30 cellular contexts compared by ENCODE assay signal in genomic region chr2:96841707-96842495, GRCh38. TPM values are rescaled to one million over a fixed set of nuclear protein-coding genes. Genes with fewer than 3 reads are reported as not detected.
DNase-seq lines count a peak whose midpoint lies in the region; ATAC-seq, FAIRE-seq and TF ChIP-seq lines count a peak whose summit lies in the region.
"Had no signal": no experiment of that assay in that cellular context is flagged by ENCODE, and none has a peak within 500 bp of the region (broad histone marks: within the 10 kb centered on the region; RNA-seq: fewer than 3 reads in every experiment).

No MANE protein-coding gene starts in this region.

- TF ChIP-seq EP300 in K562 (IDR thresholded peaks at IDR 0.05; ENCODE audit: low read length) = no peak

- H3K79me2 ChIP-seq in K562 (ENCODE audit: control insufficient read depth, insufficient read depth, low read length) = no peaks in the 10 kb centered on the region

- CTCF ChIA-PET in K562 (lab: Yijun Ruan, JAX; ENCODE audit: low intra/inter-chr PET ratio) = no interaction called here

- BruUV-seq in K562 (replicated peaks; lab: Mats Ljungman, UMichigan) = no TSS peak

- in situ Hi-C loops in K562 (cut with MboI) = no loop called here

- H3K4me3 ChIP-seq in K562 (no peak overlapping the region), right cardiac atrium (ENCODE audit: low read length) (peak overlapping the region; percentile 19), skeletal muscle tissue (ENCODE audit: low read length in 3 of 3) (peak overlapping the region; percentile 73 to 88 (median 87)), colonic mucosa (no peak overlapping the region)
- H3K4me3 ChIP-seq: ascending aorta, HAP-1, tibial nerve had no signal

- H3K9me3 ChIP-seq in K562 (replicated peaks; ENCODE audit: control insufficient read depth, insufficient read depth, low read depth, low read length) (no peaks in the 10 kb centered on the region), right cardiac atrium (ENCODE audit: control insufficient read depth, low read length) (no peaks in the 10 kb centered on the region), skeletal muscle tissue (ENCODE audit: control insufficient read depth in 3 of 3, low read length in 3 of 3) (no peaks in the 10 kb centered on the region), colonic mucosa (no peaks in the 10 kb centered on the region)
- H3K9me3 ChIP-seq: ascending aorta, HAP-1, SK-N-SH, tibial nerve had no signal

- ATAC-seq in Right ventricle myocardium inferior = peak; percentile 10
- ATAC-seq in K562 = no peak
- ATAC-seq in right cardiac atrium = peak; percentile 8 to 10
- ATAC-seq in GM19035 (IDR thresholded peaks at IDR 0.05; ENCODE audit: unreplicated experiment) = no peak
- ATAC-seq: activated CD8-positive, alpha-beta T cell treated with anti-CD3 and anti-CD28 coated beads, Interleukin-2, amount 10 ng/mL, durations not matched to agents 7 days and 5 days; sciatic nerve had no signal

- TF ChIP-seq CTCF in K562 (IDR thresholded peaks at IDR 0.05 in 2 of 3, conservative IDR thresholded peaks at IDR 0.05 in 1 of 3; ENCODE audit: insufficient read depth in 2 of 3, low read depth in 1 of 3, low read length in 3 of 3) (no peak), colonic mucosa (IDR thresholded peaks at IDR 0.05) (no peak)

- TF ChIP-seq POLR2A in K562 (conservative IDR thresholded peaks at IDR 0.05) = no peak

- H3K27ac ChIP-seq in K562 (ENCODE audit: extremely low read depth, low read depth, low read length) (no peak overlapping the region), right cardiac atrium (ENCODE audit: low read length) (peak overlapping the region; percentile 47), skeletal muscle tissue (ENCODE audit: low read depth, low read length) (peak overlapping the region; percentile 87), colonic mucosa (no peak overlapping the region)
- H3K27ac ChIP-seq: ascending aorta had no signal

- H3K4me1 ChIP-seq in K562 (replicated peaks in 1 of 2; ENCODE audit: control insufficient read depth in 2 of 2, insufficient read depth in 2 of 2, low read length in 2 of 2) = peaks cover 8 to 33% of the 10 kb centered on the region in 2 experiments; a peak in 4 of 5 replicates
- H3K4me1 ChIP-seq in right cardiac atrium (ENCODE audit: control insufficient read depth, insufficient read depth, low read length) = peaks cover 3% of the 10 kb centered on the region
- peaks cover 25 to 47% (median 38%) of the 10 kb centered on the region in 3 donors for H3K4me1 ChIP-seq in skeletal muscle tissue (ENCODE audit: control insufficient read depth in 3 of 3, insufficient read depth in 3 of 3, low read length in 3 of 3)
- peaks cover 7% of the 10 kb centered on the region for H3K4me1 ChIP-seq in colonic mucosa
- H3K4me1 ChIP-seq: ascending aorta, HAP-1 had no signal

- no peak for FAIRE-seq in K562 (lab: Jason Lieb, UNC)
- FAIRE-seq: TTC549 had no signal

- H3K36me3 ChIP-seq in K562 (ENCODE audit: control insufficient read depth, insufficient read depth, low read length) = peaks cover 45% of the 10 kb centered on the region; the same call in 2 of the 3 replicates
- H3K36me3 ChIP-seq in skeletal muscle tissue (ENCODE audit: control insufficient read depth in 3 of 3, insufficient read depth in 3 of 3, low read length in 3 of 3) = peaks cover 38 to 53% (median 46%) of the 10 kb centered on the region in 3 donors
- no peaks in the 10 kb centered on the region for H3K36me3 ChIP-seq in colonic mucosa

- no peak overlapping the region for H3K9ac ChIP-seq in K562 (ENCODE audit: insufficient read depth in 1 of 2, low read depth in 2 of 2, low read length in 2 of 2)
- peak overlapping the region; percentile 76 to 95 (median 93) for H3K9ac ChIP-seq in skeletal muscle tissue (ENCODE audit: low read depth in 1 of 3, low read length in 3 of 3)
- H3K9ac ChIP-seq in colonic mucosa (ENCODE audit: low read depth in 2 of 2, low read length in 2 of 2) = no peak overlapping the region
- H3K9ac ChIP-seq: SK-N-SH had no signal

- POLR2A ChIA-PET in K562 (lab: Yijun Ruan, JAX) = interaction anchor here (0.8 to 1.7 kb wide), 6 partner anchors 8 to 80 kb away, joined by 3 to 9 read pairs (median 6); partner anchors contain the start of gene ANKRD39

- 89% methylated on average over 13 of the region's 16 CpGs for WGBS in K562 (ENCODE audit: insufficient coverage, low coverage, missing lambda C conversion rate)
- 75% methylated on average over 16 of the region's 16 CpGs for WGBS in right cardiac atrium

- H4K20me1 ChIP-seq in K562 (replicated peaks; ENCODE audit: control insufficient read depth, insufficient read depth, low read length) = no peaks in the 10 kb centered on the region

- H3K27me3 ChIP-seq in K562 (ENCODE audit: control insufficient read depth in 2 of 2, insufficient read depth in 2 of 2, low read length in 2 of 2) (no peaks in the 10 kb centered on the region), right cardiac atrium (ENCODE audit: control insufficient read depth, insufficient read depth) (no peaks in the 10 kb centered on the region), skeletal muscle tissue (ENCODE audit: control insufficient read depth in 3 of 3, insufficient read depth in 3 of 3, low read length in 3 of 3) (no peaks in the 10 kb centered on the region), colonic mucosa (no peaks in the 10 kb centered on the region)
- H3K27me3 ChIP-seq: ascending aorta, tibial nerve had no signal

- H2AFZ ChIP-seq in K562 (ENCODE audit: low read depth, low read length) = no peak overlapping the region

- intact Hi-C loops in Right ventricle myocardium inferior (cut with DNase I) = no loop called here
- intact Hi-C loops in cardiac septum (cut with DNase I) = no loop called here
- intact Hi-C loops in K562 (cut with micrococcal nuclease) = no loop called here
- intact Hi-C loops in right cardiac atrium (cut with DNase I) = no loop called here
- intact Hi-C loops in colonic mucosa (cut with DNase I) = no loop called here

- peaks cover 3% of the 10 kb centered on the region for H3K9me1 ChIP-seq in K562 (ENCODE audit: control insufficient read depth, insufficient read depth, low read length)

- TF ChIP-seq RAD21 in K562 (CRISPR knock-in tag; conservative IDR thresholded peaks at IDR 0.05 in 1 of 2, IDR thresholded peaks at IDR 0.05 in 1 of 2) = no peak

- DNase-seq in Right ventricle myocardium inferior (ENCODE audit: missing footprints) = no peak
- DNase-seq in cardiac septum (ENCODE audit: low spot score) = no peak
- no peak for DNase-seq in K562 (ENCODE audit: extremely low read depth in 1 of 4, low spot score in 3 of 4)
- peak in 1 of 3 donors; percentile 50 for DNase-seq in right cardiac atrium
- DNase-seq in dedifferentiated amniotic fluid mesenchymal stem cell (ENCODE audit: extremely low spot score) = no peak
- DNase-seq in colonic mucosa = no peak
- DNase-seq: activated CD4-positive, alpha-beta T cell treated with anti-CD3 and anti-CD28 coated beads for 1 hour; activated CD8-positive, alpha-beta T cell treated with anti-CD3 and anti-CD28 coated beads, Interleukin-2, amount 10 ng/mL, durations not matched to agents 7 days and 5 days; AML-193; CD8-positive, alpha-beta memory T cell; cortex of kidney; DMS 273 treated with DMSO at 0.1 percent for 48 hours; EL; head of caudate nucleus; IMR-90; NCI-H1436 treated with DMSO at 0.1 percent for 48 hours; NCI-H2081 treated with DMSO at 0.1 percent for 48 hours; NCI-H2227 treated with DMSO at 0.1 percent for 48 hours; NCI-H526 treated with DMSO at 0.1 percent for 48 hours; NK-92 treated with Interleukin-12 subunit alpha and Interleukin-12 subunit beta, amount 100 ng/mL, for 24 hours; SK-N-SH; stimulated activated CD4-positive, alpha-beta T cell treated with anti-CD3 and anti-CD28 coated beads, Interleukin-12 subunit alpha, Interleukin-12 subunit beta, amount 100 ng/mL, for 4 hours; stimulated activated CD4-positive, alpha-beta T cell treated with anti-CD3 and anti-CD28 coated beads, Interleukin-4, amount 100 ng/mL, for 1 hour had no signal

- H3K4me2 ChIP-seq in K562 (ENCODE audit: insufficient read depth, low read length) = no peak overlapping the region
- H3K4me2 ChIP-seq: SK-N-SH had no signal

RNA-seq across cellular contexts. Expression of gene ANKRD23, which starts 1.9 kb away (rescaled TPM):
- total RNA-seq in Right ventricle myocardium inferior = 12.7 TPM
- 10.6 TPM for total RNA-seq in cardiac septum
- total RNA-seq in K562 (2011; cell fraction: chromatin; rRNA removed; ENCODE audit: low replicate concordance) = 20.7 and 42.5 TPM in 2 replicates
- total RNA-seq in K562 (2011; cell fraction: nucleolus; rRNA removed) = 27.0 and 27.3 TPM in 2 replicates
- total RNA-seq in K562 (2011; cell fraction: nucleoplasm; rRNA removed) = 19.0 and 21.1 TPM in 2 replicates
- total RNA-seq in K562 (2014; rRNA removed) = 2.7 and 3.1 TPM in 2 replicates
- total RNA-seq in K562 (2014; rRNA removed; fragmentation: Illumina TruSeq; extraction: Trizol) = 1.8 and 2.0 TPM in 2 replicates
- total RNA-seq in K562 (2015; rRNA removed; fragmentation: Illumina TruSeq; extraction: Trizol) = 2.9 and 4.5 TPM in 2 replicates
- total RNA-seq in K562 (2021) = 2.8 and 4.1 TPM in 2 replicates
- polyA plus RNA-seq in K562 (2011; rRNA removed) = 4.8 and 7.5 TPM in 2 replicates
- polyA plus RNA-seq in K562 (2011; cell fraction: cytosol; rRNA removed) = 2.9 and 5.5 TPM in 2 replicates
- 40.8 and 73.8 TPM in 2 replicates for polyA plus RNA-seq in K562 (2011; cell fraction: nucleus; rRNA removed)
- 3.4 and 10.6 TPM in 2 replicates for polyA plus RNA-seq in K562 (2012)
- 2.7 and 3.1 TPM in 2 replicates for polyA plus RNA-seq in K562 (2014; fragmentation: Illumina TruSeq; extraction: Trizol)
- under 1 TPM; 0.32 to 0.34 TPM for polyA plus RNA-seq in K562 (2014; fragmentation: Nextera tagmentation; extraction: Ambion mirVana)
- 4.5 and 5.8 TPM in 2 replicates for polyA plus RNA-seq in K562 (2014; rRNA removed)
- 1.2 and 2.2 TPM in 2 replicates for polyA minus RNA-seq in K562 (2011; rRNA and poly(A)+ RNA removed)
- polyA minus RNA-seq in K562 (2011; cell fraction: cytosol; rRNA and poly(A)+ RNA removed) = 0.95 and 2.6 TPM in 2 replicates
- polyA minus RNA-seq in K562 (2011; cell fraction: nucleus; rRNA and poly(A)+ RNA removed) = 6.3 and 6.9 TPM in 2 replicates
- total RNA-seq in right cardiac atrium = 10 to 100 TPM in 3 of 4 donors, 1 to 10 TPM in 1; 8.2 to 27.7 (median 17.3) TPM
- 27.0 TPM for polyA plus RNA-seq in right cardiac atrium
- 5.2 TPM for total RNA-seq in skeletal muscle tissue
- total RNA-seq in colonic mucosa = 1 to 10 TPM; 1.4 to 4.1 TPM

RNA-seq across cellular contexts. Expression of gene ANKRD39, which starts 15.9 kb away (rescaled TPM):
- 17.4 TPM for total RNA-seq in Right ventricle myocardium inferior
- 15.2 TPM for total RNA-seq in cardiac septum
- total RNA-seq in K562 (2011; cell fraction: chromatin; rRNA removed; ENCODE audit: low replicate concordance) = 39.7 and 71.7 TPM in 2 replicates
- 42.2 and 44.1 TPM in 2 replicates for total RNA-seq in K562 (2011; cell fraction: nucleolus; rRNA removed)
- total RNA-seq in K562 (2011; cell fraction: nucleoplasm; rRNA removed) = 34.4 and 37.9 TPM in 2 replicates
- total RNA-seq in K562 (2014; rRNA removed) = 33.1 and 50.4 TPM in 2 replicates
- total RNA-seq in K562 (2014; rRNA removed; fragmentation: Illumina TruSeq; extraction: Trizol) = 5.7 and 8.2 TPM in 2 replicates
- total RNA-seq in K562 (2015; rRNA removed; fragmentation: Illumina TruSeq; extraction: Trizol) = 21.2 and 21.9 TPM in 2 replicates
- 29.8 and 31.2 TPM in 2 replicates for total RNA-seq in K562 (2021)
- 23.8 and 33.3 TPM in 2 replicates for polyA plus RNA-seq in K562 (2011; rRNA removed)
- polyA plus RNA-seq in K562 (2011; cell fraction: cytosol; rRNA removed) = 27.1 and 60.5 TPM in 2 replicates
- polyA plus RNA-seq in K562 (2011; cell fraction: nucleus; rRNA removed) = 58.3 and 92.0 TPM in 2 replicates
- polyA plus RNA-seq in K562 (2012) = 28.4 and 31.7 TPM in 2 replicates
- polyA plus RNA-seq in K562 (2014; fragmentation: Illumina TruSeq; extraction: Trizol) = 15.0 and 22.7 TPM in 2 replicates
- 10 to 100 TPM; 16.7 to 26.0 TPM for polyA plus RNA-seq in K562 (2014; fragmentation: Nextera tagmentation; extraction: Ambion mirVana)
- polyA plus RNA-seq in K562 (2014; rRNA removed) = 28.1 and 48.3 TPM in 2 replicates
- 6.6 and 8.9 TPM in 2 replicates for polyA minus RNA-seq in K562 (2011; rRNA and poly(A)+ RNA removed)
- 7.1 and 9.9 TPM in 2 replicates for polyA minus RNA-seq in K562 (2011; cell fraction: cytosol; rRNA and poly(A)+ RNA removed)
- polyA minus RNA-seq in K562 (2011; cell fraction: nucleus; rRNA and poly(A)+ RNA removed) = 15.1 and 21.2 TPM in 2 replicates
- 10 to 100 TPM; 11.8 to 17.3 (median 14.1) TPM for total RNA-seq in right cardiac atrium
- 23.3 TPM for polyA plus RNA-seq in right cardiac atrium
- total RNA-seq in skeletal muscle tissue = 3.7 TPM
- 10 to 100 TPM; 12.4 to 18.7 TPM for total RNA-seq in colonic mucosa

RNA-seq across cellular contexts. Expression of gene CNNM3, which starts 25.8 kb away (rescaled TPM):
- total RNA-seq in Right ventricle myocardium inferior (13.3 TPM), cardiac septum (10.7 TPM), K562 (2014; rRNA removed) (6.0 and 7.7 TPM in 2 replicates), K562 (2014; rRNA removed; fragmentation: Illumina TruSeq; extraction: Trizol) (4.5 and 6.5 TPM in 2 replicates), K562 (2015; rRNA removed; fragmentation: Illumina TruSeq; extraction: Trizol) (5.6 and 7.6 TPM in 2 replicates), K562 (2021) (16.9 TPM in 2 replicates), right cardiac atrium (10 to 100 TPM in 3 of 4 donors, 1 to 10 TPM in 1; 8.6 to 14.5 (median 11.5) TPM), skeletal muscle tissue (4.2 TPM), colonic mucosa (10 to 100 TPM; 24.4 to 33.0 TPM)
- total RNA-seq in K562 (2011; cell fraction: chromatin; rRNA removed; ENCODE audit: low replicate concordance) = 36.0 and 91.8 TPM in 2 replicates
- 60.5 and 68.7 TPM in 2 replicates for total RNA-seq in K562 (2011; cell fraction: nucleolus; rRNA removed)
- 54.1 and 60.8 TPM in 2 replicates for total RNA-seq in K562 (2011; cell fraction: nucleoplasm; rRNA removed)
- polyA plus RNA-seq in K562 (2011; rRNA removed) (5.7 and 10.6 TPM in 2 replicates), K562 (2014; fragmentation: Illumina TruSeq; extraction: Trizol) (11.7 and 11.8 TPM in 2 replicates), K562 (2014; fragmentation: Nextera tagmentation; extraction: Ambion mirVana) (1 to 10 TPM; 1.4 to 1.6 TPM), K562 (2014; rRNA removed) (7.1 and 9.9 TPM in 2 replicates), right cardiac atrium (7.2 TPM)
- polyA plus RNA-seq in K562 (2011; cell fraction: cytosol; rRNA removed) = 10.7 and 16.0 TPM in 2 replicates
- 25.5 and 35.7 TPM in 2 replicates for polyA plus RNA-seq in K562 (2011; cell fraction: nucleus; rRNA removed)
- 11.7 and 15.0 TPM in 2 replicates for polyA plus RNA-seq in K562 (2012)
- polyA minus RNA-seq in K562 (2011; rRNA and poly(A)+ RNA removed) = 12.8 and 16.0 TPM in 2 replicates
- 15.2 and 25.2 TPM in 2 replicates for polyA minus RNA-seq in K562 (2011; cell fraction: cytosol; rRNA and poly(A)+ RNA removed)
- polyA minus RNA-seq in K562 (2011; cell fraction: nucleus; rRNA and poly(A)+ RNA removed) = 15.1 and 17.1 TPM in 2 replicates

RNA-seq across cellular contexts. Expression of gene SEMA4C, which starts 28.0 kb away (rescaled TPM):
- total RNA-seq in Right ventricle myocardium inferior (22.7 TPM), cardiac septum (25.6 TPM), K562 (2014; rRNA removed) (28.8 and 35.6 TPM in 2 replicates), K562 (2014; rRNA removed; fragmentation: Illumina TruSeq; extraction: Trizol) (7.3 and 9.5 TPM in 2 replicates), K562 (2015; rRNA removed; fragmentation: Illumina TruSeq; extraction: Trizol) (23.9 and 24.6 TPM in 2 replicates), K562 (2021) (45.2 and 54.4 TPM in 2 replicates), right cardiac atrium (10 to 100 TPM; 22.0 to 28.5 (median 24.5) TPM), skeletal muscle tissue (29.7 TPM), colonic mucosa (10 to 100 TPM; 13.0 to 17.2 TPM)
- total RNA-seq in K562 (2011; cell fraction: chromatin; rRNA removed; ENCODE audit: low replicate concordance) = 229 and 466 TPM in 2 replicates
- 309 and 326 TPM in 2 replicates for total RNA-seq in K562 (2011; cell fraction: nucleolus; rRNA removed)
- 244 and 282 TPM in 2 replicates for total RNA-seq in K562 (2011; cell fraction: nucleoplasm; rRNA removed)
- polyA plus RNA-seq in K562 (2011; rRNA removed) (59.7 and 110 TPM in 2 replicates), K562 (2014; fragmentation: Illumina TruSeq; extraction: Trizol) (21.8 and 29.4 TPM in 2 replicates), K562 (2014; fragmentation: Nextera tagmentation; extraction: Ambion mirVana) (under 1 TPM; 0.32 to 0.89 TPM), K562 (2014; rRNA removed) (35.5 and 36.2 TPM in 2 replicates), right cardiac atrium (19.3 TPM)
- 50.2 and 68.3 TPM in 2 replicates for polyA plus RNA-seq in K562 (2011; cell fraction: cytosol; rRNA removed)
- 313 and 392 TPM in 2 replicates for polyA plus RNA-seq in K562 (2011; cell fraction: nucleus; rRNA removed)
- 39.1 and 59.5 TPM in 2 replicates for polyA plus RNA-seq in K562 (2012)
- 56.4 and 73.7 TPM in 2 replicates for polyA minus RNA-seq in K562 (2011; rRNA and poly(A)+ RNA removed)
- polyA minus RNA-seq in K562 (2011; cell fraction: cytosol; rRNA and poly(A)+ RNA removed) = 58.2 and 59.2 TPM in 2 replicates
- 58.7 and 72.1 TPM in 2 replicates for polyA minus RNA-seq in K562 (2011; cell fraction: nucleus; rRNA and poly(A)+ RNA removed)

Comparison
In these comparisons a context has a peak if more than half of its experiments do, and no peak if none do; other contexts are left out.
1. ATAC-seq: peak in Right ventricle myocardium inferior (single experiment) and right cardiac atrium (2 of 2); none in K562 (single experiment) and GM19035 (single experiment).
2. H3K27ac ChIP-seq: peak in right cardiac atrium (single experiment) and skeletal muscle tissue (single experiment); none in K562 (single experiment) and colonic mucosa (single experiment).
3. H3K4me3 ChIP-seq: peak in right cardiac atrium (single experiment) and skeletal muscle tissue (3 of 3); none in K562 (single experiment) and colonic mucosa (single experiment).
4. H3K9ac ChIP-seq: peak in skeletal muscle tissue (3 of 3); none in K562 (0 of 2) and colonic mucosa (0 of 2).